In genomic region chrX:113804293-113804692, GRCh38 we compare ENCODE assay signal across 19 cellular contexts.
"Had no signal": no experiment of that assay in that cellular context is flagged by ENCODE, and none has a peak within 500 bp of the region (broad histone marks: within the 10 kb centered on the region; RNA-seq: fewer than 3 reads in every experiment).

No MANE protein-coding gene starts in this region.

- H3K9ac ChIP-seq: neural progenitor cell had no signal

- H3K4me3 ChIP-seq: mucosa of descending colon, neural progenitor cell, pancreas, stomach, thoracic aorta, transverse colon had no signal

- ATAC-seq: foreskin keratinocyte, mucosa of descending colon, natural killer cell, pancreas, right cardiac atrium had no signal

- H3K4me3 Mint-ChIP-seq: dendritic cell treated with granulocyte-macrophage colony-stimulating factor and Interleukin-4, amounts not matched to agents 40 ng/mL and 50 ng/mL, for 4 days; natural killer cell; neural progenitor cell had no signal

- DNase-seq: erythroblast; foreskin keratinocyte; kidney glomerular epithelial cell; mesendoderm; mucosa of descending colon; natural killer cell; nucleus accumbens; pancreas; right cardiac atrium; small intestine; stimulated activated CD4-positive, alpha-beta T cell treated with anti-CD3 and anti-CD28 coated beads, Interleukin-4, amount 100 ng/mL, for 4 hours; stimulated activated naive CD4-positive, alpha-beta T cell; stomach; substantia nigra; transverse colon had no signal

- H3K36me3 ChIP-seq: neural progenitor cell, pancreas, stomach, thoracic aorta, transverse colon had no signal

- H2AFZ ChIP-seq: neural progenitor cell had no signal

- H3K9me3 ChIP-seq: mucosa of descending colon, pancreas, stomach, thoracic aorta, transverse colon had no signal

- H3K27me3 ChIP-seq: foreskin keratinocyte, neural progenitor cell, stomach, transverse colon had no signal

- H3K4me2 ChIP-seq: neural progenitor cell had no signal

- H3K9me3 Mint-ChIP-seq: dendritic cell treated with granulocyte-macrophage colony-stimulating factor and Interleukin-4, amounts not matched to agents 40 ng/mL and 50 ng/mL, for 4 days; neural progenitor cell had no signal

- H3K36me3 Mint-ChIP-seq: natural killer cell, neural progenitor cell had no signal

- H3K27ac Mint-ChIP-seq: dendritic cell treated with granulocyte-macrophage colony-stimulating factor and Interleukin-4, amounts not matched to agents 40 ng/mL and 50 ng/mL, for 4 days; natural killer cell; neural progenitor cell; progenitor cell of endocrine pancreas had no signal

- H3K4me1 ChIP-seq: foreskin keratinocyte, pancreas, stomach, transverse colon had no signal

- H3K27ac ChIP-seq: foreskin keratinocyte, neural progenitor cell, pancreas, stomach, thoracic aorta, transverse colon had no signal

- H3K27me3 Mint-ChIP-seq: dendritic cell treated with granulocyte-macrophage colony-stimulating factor and Interleukin-4, amounts not matched to agents 40 ng/mL and 50 ng/mL, for 4 days; progenitor cell of endocrine pancreas had no signal

- H3K4me1 Mint-ChIP-seq: natural killer cell, neural progenitor cell had no signal
